9 cellular contexts compared by ENCODE assay signal in the genomic region with DNA sequence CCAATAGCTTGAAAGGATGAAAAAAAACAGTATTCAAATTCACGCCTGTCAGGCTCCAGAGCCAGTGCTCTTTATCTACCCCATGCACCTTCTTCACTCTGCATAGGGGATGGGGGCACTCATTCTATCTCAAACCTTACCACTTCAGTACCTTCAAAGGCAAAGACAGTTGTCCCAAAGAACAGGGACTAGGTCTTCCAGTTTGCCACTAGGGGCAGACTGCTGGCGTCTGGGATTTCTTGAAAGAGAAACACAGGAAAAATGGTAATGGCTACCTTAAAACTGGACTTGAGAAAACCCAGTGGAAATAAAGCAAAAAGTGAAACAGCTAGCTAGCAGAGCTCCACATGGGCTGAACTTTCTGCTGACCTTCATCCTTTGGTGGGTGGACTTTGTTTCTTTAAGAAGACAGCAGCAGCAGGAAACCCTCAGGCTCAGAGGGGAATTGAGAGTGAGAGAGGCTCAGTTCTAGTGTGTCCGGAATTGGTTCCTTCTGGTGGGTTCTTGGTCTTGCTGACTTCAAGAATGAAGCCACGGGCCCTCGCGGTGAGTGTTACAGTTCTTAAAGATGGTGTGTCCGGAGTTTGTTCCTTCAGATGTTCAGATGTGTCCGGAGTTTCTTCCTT. TPM values are rescaled to one million over a fixed set of nuclear protein-coding genes. Genes with fewer than 3 reads are reported as not detected.
DNase-seq lines count a peak whose midpoint lies in the region; ATAC-seq, FAIRE-seq and TF ChIP-seq lines count a peak whose summit lies in the region.
"Had no signal": no experiment of that assay in that cellular context is flagged by ENCODE, and none has a peak within 500 bp of the region (broad histone marks: within the 10 kb centered on the region; RNA-seq: fewer than 3 reads in every experiment).

No MANE protein-coding gene starts in this region.

- no peak overlapping the region for H3K27ac ChIP-seq in MM.1S (ENCODE audit: low read length)

- no peaks in the 10 kb centered on the region for H3K9me3 Mint-ChIP-seq in activated CD8-positive, alpha-beta memory T cell treated with anti-CD3 and anti-CD28 coated beads, Interleukin-2, amount 10 ng/mL, durations not matched to agents 7 days and 5 days (ENCODE audit: low read depth)
- H3K9me3 Mint-ChIP-seq in activated naive CD8-positive, alpha-beta T cell treated with anti-CD3 and anti-CD28 coated beads for 36 hours = peaks cover 3% of the 10 kb centered on the region

- H3F3A ChIP-seq in MM.1S (ENCODE audit: insufficient read depth, low read length) = no peaks in the 10 kb centered on the region

- H3K4me3 Mint-ChIP-seq in activated CD8-positive, alpha-beta memory T cell treated with anti-CD3 and anti-CD28 coated beads, Interleukin-2, amount 10 ng/mL, durations not matched to agents 7 days and 5 days = no peak overlapping the region
- no peak overlapping the region for H3K4me3 Mint-ChIP-seq in activated naive CD8-positive, alpha-beta T cell treated with anti-CD3 and anti-CD28 coated beads for 36 hours
- H3K4me3 Mint-ChIP-seq: T-helper 17 cell had no signal

- no peaks in the 10 kb centered on the region for H3K4me1 Mint-ChIP-seq in activated CD8-positive, alpha-beta memory T cell treated with anti-CD3 and anti-CD28 coated beads, Interleukin-2, amount 10 ng/mL, durations not matched to agents 7 days and 5 days
- no peaks in the 10 kb centered on the region for H3K4me1 Mint-ChIP-seq in activated naive CD8-positive, alpha-beta T cell treated with anti-CD3 and anti-CD28 coated beads for 36 hours
- H3K4me1 Mint-ChIP-seq: T-helper 17 cell had no signal

- H3K9me3 ChIP-seq in MM.1S (replicated peaks; ENCODE audit: insufficient read depth, low read length) = no peaks in the 10 kb centered on the region

- DNase-seq in GM12892 (ENCODE audit: insufficient read length) (no peak), MM.1S (peak; percentile 43), choroid plexus epithelial cell (ENCODE audit: low read depth) (peak; percentile 40), pons (ENCODE audit: low spot score) (peak; percentile 1), GOT3 (lab: John Stamatoyannopoulos, UW) (no peak)
- no peak for DNase-seq in activated CD8-positive, alpha-beta memory T cell treated with anti-CD3 and anti-CD28 coated beads, Interleukin-2, amount 10 ng/mL, durations not matched to agents 7 days and 5 days
- DNase-seq in activated naive CD8-positive, alpha-beta T cell treated with anti-CD3 and anti-CD28 coated beads for 36 hours = no peak
- DNase-seq: T-helper 17 cell had no signal

- peak; percentile 72 for FAIRE-seq in GM12892 (lab: Jason Lieb, UNC)

- no peaks in the 10 kb centered on the region for H3K36me3 ChIP-seq in MM.1S (replicated peaks; ENCODE audit: insufficient read depth, low read length)

- no peak for ATAC-seq in activated CD8-positive, alpha-beta memory T cell treated with anti-CD3 and anti-CD28 coated beads, Interleukin-2, amount 10 ng/mL, durations not matched to agents 7 days and 5 days
- ATAC-seq in HG03342 (IDR thresholded peaks at IDR 0.05; ENCODE audit: unreplicated experiment) = no peak
- ATAC-seq: T-helper 17 cell had no signal

- H3K27me3 ChIP-seq in MM.1S (replicated peaks; ENCODE audit: insufficient read depth, low read length) = no peaks in the 10 kb centered on the region

- H3K79me2 ChIP-seq in MM.1S (ENCODE audit: low read length) = no peaks in the 10 kb centered on the region

- TF ChIP-seq POLR2A in GM12892 (IDR thresholded peaks at IDR 0.05; ENCODE audit: low read depth, low read length) = no peak

- no peaks in the 10 kb centered on the region for H3K36me3 Mint-ChIP-seq in activated CD8-positive, alpha-beta memory T cell treated with anti-CD3 and anti-CD28 coated beads, Interleukin-2, amount 10 ng/mL, durations not matched to agents 7 days and 5 days
- H3K36me3 Mint-ChIP-seq in activated naive CD8-positive, alpha-beta T cell treated with anti-CD3 and anti-CD28 coated beads for 36 hours = no peaks in the 10 kb centered on the region

- peaks cover 32% of the 10 kb centered on the region for H3K27me3 Mint-ChIP-seq in activated CD8-positive, alpha-beta memory T cell treated with anti-CD3 and anti-CD28 coated beads, Interleukin-2, amount 10 ng/mL, durations not matched to agents 7 days and 5 days
- H3K27me3 Mint-ChIP-seq in activated naive CD8-positive, alpha-beta T cell treated with anti-CD3 and anti-CD28 coated beads for 36 hours = peaks cover 60% of the 10 kb centered on the region

- TF ChIP-seq CTCF in MM.1S (IDR thresholded peaks at IDR 0.05; ENCODE audit: low read length) = peak; percentile 67
- TF ChIP-seq CTCF in choroid plexus epithelial cell (conservative IDR thresholded peaks at IDR 0.05; ENCODE audit: low read depth, low read length) = peak; percentile 72

- H3K9me2 ChIP-seq in MM.1S (replicated peaks; ENCODE audit: insufficient read depth, low read length) = no peaks in the 10 kb centered on the region

- no peak overlapping the region for H3K27ac Mint-ChIP-seq in activated CD8-positive, alpha-beta memory T cell treated with anti-CD3 and anti-CD28 coated beads, Interleukin-2, amount 10 ng/mL, durations not matched to agents 7 days and 5 days
- H3K27ac Mint-ChIP-seq in activated naive CD8-positive, alpha-beta T cell treated with anti-CD3 and anti-CD28 coated beads for 36 hours = no peak overlapping the region
- H3K27ac Mint-ChIP-seq: T-helper 17 cell had no signal

- H2AFZ ChIP-seq in MM.1S (ENCODE audit: low read length) = peak overlapping the region; percentile 59

- H3K4me2 ChIP-seq in MM.1S (ENCODE audit: low read depth, low read length) = peak overlapping the region; percentile 46; the same call in 1 of the 2 replicates

- no peaks in the 10 kb centered on the region for H4K20me1 ChIP-seq in MM.1S (ENCODE audit: insufficient read depth, low read length)

- no peaks in the 10 kb centered on the region for H3K4me1 ChIP-seq in MM.1S (ENCODE audit: low read length)

- CTCF ChIA-PET in activated CD8-positive, alpha-beta memory T cell treated with anti-CD3 and anti-CD28 coated beads, Interleukin-2, amount 10 ng/mL, durations not matched to agents 7 days and 5 days (lab: Charles Lee) = no interaction called here

- peak overlapping the region; percentile 21; the same call in 1 of the 2 replicates for H3K4me3 ChIP-seq in MM.1S (ENCODE audit: low read length)
- H3K4me3 ChIP-seq in choroid plexus epithelial cell (ENCODE audit: low read depth, low read length) = no peak overlapping the region

- no peak overlapping the region for H3K9ac ChIP-seq in MM.1S (ENCODE audit: low read length)

RNA-seq across cellular contexts. Expression of a gene that starts 41.0 kb away (rescaled TPM):
- polyA plus RNA-seq in GM12892 (2012; ENCODE audit: missing spikeins) = 2.9 TPM
- total RNA-seq in activated CD8-positive, alpha-beta memory T cell treated with anti-CD3 and anti-CD28 coated beads, Interleukin-2, amount 10 ng/mL, durations not matched to agents 7 days and 5 days = 1 to 10 TPM; 6.4 to 6.7 TPM
- 1 to 10 TPM; 5.0 to 5.5 TPM for total RNA-seq in activated naive CD8-positive, alpha-beta T cell treated with anti-CD3 and anti-CD28 coated beads for 36 hours

RNA-seq across cellular contexts. Expression of a gene that starts 59.1 kb away (rescaled TPM):
- not detected for polyA plus RNA-seq in GM12892 (2012; ENCODE audit: missing spikeins)
- total RNA-seq in activated CD8-positive, alpha-beta memory T cell treated with anti-CD3 and anti-CD28 coated beads, Interleukin-2, amount 10 ng/mL, durations not matched to agents 7 days and 5 days = not detected
- total RNA-seq in activated naive CD8-positive, alpha-beta T cell treated with anti-CD3 and anti-CD28 coated beads for 36 hours = not detected
- total RNA-seq: T-helper 17 cell had no signal

Comparison
In these comparisons a context has a peak if more than half of its experiments do, and no peak if none do; other contexts are left out.
1. DNase-seq: peak in MM.1S (single experiment), choroid plexus epithelial cell (single experiment) and pons (single experiment); none in GM12892 (single experiment), activated CD8-positive, alpha-beta memory T cell treated with anti-CD3 and anti-CD28 coated beads, Interleukin-2, amount 10 ng/mL, durations not matched to agents 7 days and 5 days (single experiment), activated naive CD8-positive, alpha-beta T cell treated with anti-CD3 and anti-CD28 coated beads for 36 hours (single experiment) and GOT3 (single experiment).